ENCODE assay signal across 10 cellular contexts in genomic region chr6:71099649-71100048, GRCh38.
ATAC-seq and TF ChIP-seq lines count a peak whose summit lies in the region.
"Had no signal": no experiment of that assay in that cellular context is flagged by ENCODE, and none has a peak within 500 bp of the region (broad histone marks: within the 10 kb centered on the region; RNA-seq: fewer than 3 reads in every experiment).

No MANE protein-coding gene starts in this region.

- no peak overlapping the region for H3K27ac ChIP-seq in HEK293 (ENCODE audit: extremely low read depth, low read depth, low read length)
- H3K27ac ChIP-seq: 22Rv1; A549; BLaER1; BLaER1 treated with 17β-estradiol and CSF1 and Interleukin-3, amounts not matched to agents 10 nM and 100 nM; C4-2B had no signal

- no peak for TF ChIP-seq CTCF in HEK293 (tag by site-specific recombination; IDR thresholded peaks at IDR 0.05)

- POLR2A ChIA-PET in HEK293 (lab: Yijun Ruan, JAX) = no interaction called here

- CTCF ChIA-PET in HEK293 (lab: Yijun Ruan, JAX) = interaction anchor here (0.6 kb wide), 2 partner anchors 34 to 145 kb away, joined by 3 to 5 read pairs; no protein-coding TSS in a partner anchor

- no peak overlapping the region for H3K4me3 ChIP-seq in HEK293 (ENCODE audit: low read depth, low read length)
- H3K4me3 ChIP-seq: A549; BLaER1; BLaER1 treated with 17β-estradiol and CSF1 and Interleukin-3, amounts not matched to agents 10 nM and 100 nM had no signal

- H3K4me1 ChIP-seq in HEK293 (ENCODE audit: control insufficient read depth, insufficient read depth, low read length) = no peaks in the 10 kb centered on the region
- H3K4me1 ChIP-seq: A549; BE2C; BLaER1; BLaER1 treated with 17β-estradiol and CSF1 and Interleukin-3, amounts not matched to agents 10 nM and 100 nM; Caco-2 had no signal

- no peaks in the 10 kb centered on the region for H3K36me3 ChIP-seq in HEK293 (ENCODE audit: control insufficient read depth in 2 of 2, insufficient read depth in 1 of 2, low read length in 2 of 2)
- H3K36me3 ChIP-seq: BE2C; BLaER1; BLaER1 treated with 17β-estradiol and CSF1 and Interleukin-3, amounts not matched to agents 10 nM and 100 nM had no signal

- no peak for ATAC-seq in GM21786 (IDR thresholded peaks at IDR 0.05; ENCODE audit: unreplicated experiment)
- ATAC-seq: A549; CD8-positive, alpha-beta T cell had no signal

- no peaks in the 10 kb centered on the region for H3K9me3 ChIP-seq in HEK293 (ENCODE audit: control insufficient read depth, insufficient read depth, low read depth, low read length)
- H3K9me3 ChIP-seq: A549, BE2C, Caco-2 had no signal

TF ChIP-seq in HEK293, 187 proteins besides CTCF, POLR2A, EP300 and RAD21:
- TF ChIP-seq MZF1 (tag by site-specific recombination; IDR thresholded peaks at IDR 0.05; ENCODE audit: borderline replicate concordance) (no peak), ZNF660 (tag by site-specific recombination; IDR thresholded peaks at IDR 0.05) (no peak), ZNF391 (tag by site-specific recombination; IDR thresholded peaks at IDR 0.05; ENCODE audit: borderline replicate concordance, low read depth) (no peak), SETDB1 (IDR thresholded peaks at IDR 0.05; ENCODE audit: insufficient read length, low read length) (peak; percentile 98), ZNF211 (tag by site-specific recombination; IDR thresholded peaks at IDR 0.05; ENCODE audit: low read depth) (no peak), GLI4 (tag by site-specific recombination; IDR thresholded peaks at IDR 0.05) (no peak), MYNN (tag by site-specific recombination; IDR thresholded peaks at IDR 0.05; ENCODE audit: borderline replicate concordance) (no peak), TRIM28 (IDR thresholded peaks at IDR 0.05; ENCODE audit: borderline replicate concordance, low read length) (peak; percentile 81), ZNF580 (tag by site-specific recombination; IDR thresholded peaks at IDR 0.05) (no peak), ZNF133 (tag by site-specific recombination; IDR thresholded peaks at IDR 0.05) (no peak), ZNF76 (tag by site-specific recombination; IDR thresholded peaks at IDR 0.05; ENCODE audit: borderline replicate concordance, low read depth) (no peak), ZNF24 (tag by site-specific recombination; IDR thresholded peaks at IDR 0.05) (no peak), SP3 (tag by site-specific recombination; IDR thresholded peaks at IDR 0.05) (no peak), RBAK (tag by site-specific recombination; IDR thresholded peaks at IDR 0.05) (no peak), ZBTB11 (tag by site-specific recombination; conservative IDR thresholded peaks at IDR 0.05; ENCODE audit: low read depth) (no peak)
- TF ChIP-seq, protein P1, sequence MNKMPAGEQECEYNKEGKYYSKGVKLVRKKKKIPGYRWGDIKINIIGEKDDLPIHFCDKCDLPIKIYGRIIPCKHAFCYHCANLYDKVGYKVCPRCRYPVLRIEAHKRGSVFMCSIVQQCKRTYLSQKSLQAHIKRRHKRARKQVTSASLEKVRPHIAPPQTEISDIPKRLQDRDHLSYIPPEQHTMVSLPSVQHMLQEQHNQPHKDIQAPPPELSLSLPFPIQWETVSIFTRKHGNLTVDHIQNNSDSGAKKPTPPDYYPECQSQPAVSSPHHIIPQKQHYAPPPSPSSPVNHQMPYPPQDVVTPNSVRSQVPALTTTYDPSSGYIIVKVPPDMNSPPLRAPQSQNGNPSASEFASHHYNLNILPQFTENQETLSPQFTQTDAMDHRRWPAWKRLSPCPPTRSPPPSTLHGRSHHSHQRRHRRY (tag by site-specific recombination; IDR thresholded peaks at IDR 0.05) = no peak
TF ChIP-seq in HEK293: peak in this region for 2.
